ENCODE assay signal across 19 cellular contexts in genomic region chr3:194200422-194201060, GRCh38.
DNase-seq lines count a peak whose midpoint lies in the region; ATAC-seq and TF ChIP-seq lines count a peak whose summit lies in the region.
"Had no signal": no experiment of that assay in that cellular context is flagged by ENCODE, and none has a peak within 500 bp of the region (broad histone marks: within the 10 kb centered on the region; RNA-seq: fewer than 3 reads in every experiment).

No MANE protein-coding gene starts in this region.

- no peaks in the 10 kb centered on the region for H4K20me1 ChIP-seq in OCI-LY7 (ENCODE audit: insufficient read depth, low read length)
- H4K20me1 ChIP-seq: BLaER1 had no signal

- H3K36me3 Mint-ChIP-seq in endodermal cell (ENCODE audit: low read depth) (no peaks in the 10 kb centered on the region), nephron (ENCODE audit: low read depth) (peaks cover 3% of the 10 kb centered on the region)
- H3K36me3 Mint-ChIP-seq: CD8-positive, alpha-beta T cell had no signal

- H3K27me3 ChIP-seq in right cardiac atrium (ENCODE audit: control insufficient read depth, insufficient read depth) (no peaks in the 10 kb centered on the region), endodermal cell (ENCODE audit: control insufficient read depth, insufficient read depth, low read length, poor library complexity, severe bottlenecking) (peaks cover 19% of the 10 kb centered on the region), testis (no peaks in the 10 kb centered on the region)

- BruUV-seq in OCI-LY7 (replicated peaks; lab: Mats Ljungman, UMichigan), result no TSS peak

- H3K4me2 ChIP-seq in OCI-LY7 (ENCODE audit: low read length), result no peak overlapping the region
- H3K4me2 ChIP-seq: A549, BLaER1 had no signal

- H3K36me3 ChIP-seq in endodermal cell (ENCODE audit: control insufficient read depth, insufficient read depth, low read length) (no peaks in the 10 kb centered on the region), OCI-LY7 (ENCODE audit: insufficient read depth, low read length) (no peaks in the 10 kb centered on the region), testis (ENCODE audit: low read depth, missing control alignments) (no peaks in the 10 kb centered on the region)
- H3K36me3 ChIP-seq: BLaER1 had no signal

- POLR2A ChIA-PET in OCI-LY7 (lab: Charles Lee), result interaction anchor here (0.6 kb wide), 1 partner anchor 425 kb away, joined by 5 read pairs; no protein-coding TSS in a partner anchor

- no peak overlapping the region for H3K9ac ChIP-seq in endodermal cell (ENCODE audit: extremely low read depth, low read length, poor library complexity, severe bottlenecking)
- H3K9ac ChIP-seq: BLaER1 had no signal

- peak in 1 of 3 donors; percentile 59 for DNase-seq in right cardiac atrium
- no peak for DNase-seq in cardiac septum (ENCODE audit: low spot score)
- no peak for DNase-seq in endodermal cell
- no peak for DNase-seq in EL
- DNase-seq in OCI-LY7 (ENCODE audit: low spot score), result no peak
- no peak for DNase-seq in testis
- DNase-seq: Calu3; CD8-positive, alpha-beta T cell; GOT3; NCI-H1105; NCI-H2081 treated with DMSO at 0.1 percent for 48 hours; NCI-H510A; NCI-H748 treated with DMSO at 0.1 percent for 48 hours; NK-92 treated with Interleukin-12 subunit alpha and Interleukin-12 subunit beta, amount 100 ng/mL, for 24 hours; SIG-M5 had no signal

- H3K4me1 ChIP-seq in right cardiac atrium (ENCODE audit: control insufficient read depth, insufficient read depth, low read length) (peaks cover 2% of the 10 kb centered on the region), endodermal cell (ENCODE audit: control insufficient read depth, insufficient read depth, low read length) (peaks cover 11% of the 10 kb centered on the region), OCI-LY7 (ENCODE audit: insufficient read depth, low read length, poor library complexity, severe bottlenecking) (peaks cover 10% of the 10 kb centered on the region), testis (peaks cover 3% of the 10 kb centered on the region)
- H3K4me1 ChIP-seq: A549, BLaER1 had no signal

- peak overlapping the region; percentile 20 for H3K27ac Mint-ChIP-seq in endodermal cell
- peak overlapping the region; percentile 2 to 70 (median 44) for H3K27ac Mint-ChIP-seq in nephron
- H3K27ac Mint-ChIP-seq: CD8-positive, alpha-beta T cell had no signal

- no peak overlapping the region for H3K27ac ChIP-seq in right cardiac atrium (ENCODE audit: low read length)
- no peak overlapping the region for H3K27ac ChIP-seq in endodermal cell (ENCODE audit: low read depth, low read length)
- H3K27ac ChIP-seq in OCI-LY7 (ENCODE audit: low read depth, low read length, poor library complexity, severe bottlenecking), result no peak overlapping the region
- H3K27ac ChIP-seq in testis, result no peak overlapping the region
- H3K27ac ChIP-seq: A549, BLaER1 had no signal

- H3K9me2 ChIP-seq in OCI-LY7 (ENCODE audit: insufficient read depth, low read length), result no peaks in the 10 kb centered on the region

- H3K79me2 ChIP-seq in OCI-LY7 (ENCODE audit: insufficient read depth, low read depth, low read length), result no peaks in the 10 kb centered on the region

- peaks cover 38% of the 10 kb centered on the region for H3K4me1 Mint-ChIP-seq in endodermal cell
- peaks cover 39% of the 10 kb centered on the region for H3K4me1 Mint-ChIP-seq in nephron

- intact Hi-C loops in right cardiac atrium (cut with DNase I), result no loop called here
- intact Hi-C loops in cardiac septum (cut with DNase I), result no loop called here
- intact Hi-C loops in OCI-LY7 (cut with micrococcal nuclease; ENCODE audit: unreplicated experiment), result no loop called here
- intact Hi-C loops in testis (cut with DNase I; ENCODE audit: low total_unique reads), result loop anchor here (5.0 kb wide), 1 partner anchor 497 kb away; no protein-coding TSS in a partner anchor

- no peak for TF ChIP-seq POLR2A in testis (IDR thresholded peaks at IDR 0.05)

- no peaks in the 10 kb centered on the region for H3K9me3 ChIP-seq in right cardiac atrium (ENCODE audit: control insufficient read depth, low read length)
- H3K9me3 ChIP-seq in endodermal cell (ENCODE audit: control insufficient read depth, low read length), result no peaks in the 10 kb centered on the region
- H3K9me3 ChIP-seq in OCI-LY7 (ENCODE audit: low read length), result no peaks in the 10 kb centered on the region
- no peaks in the 10 kb centered on the region for H3K9me3 ChIP-seq in testis
- H3K9me3 ChIP-seq: A549 had no signal

- WGBS in right cardiac atrium, result 44% methylated on average over 6 of the region's 6 CpGs
- WGBS in endodermal cell (ENCODE audit: insufficient coverage in 1 of 2, insufficient read length in 1 of 2), 2 experiments, result 92 to 94% methylated on average over 6 of the region's 6 CpGs
- WGBS in testis, 2 donors, result 76 to 82% methylated on average over 6 of the region's 6 CpGs

- H3K4me3 ChIP-seq in right cardiac atrium (ENCODE audit: low read length) (no peak overlapping the region), endodermal cell (ENCODE audit: low read length) (no peak overlapping the region), OCI-LY7 (ENCODE audit: low read depth, low read length, poor library complexity, severe bottlenecking) (no peak overlapping the region), testis (no peak overlapping the region)
- H3K4me3 ChIP-seq: A549, BLaER1, GM12878 had no signal

- peak; percentile 22 to 40 for ATAC-seq in right cardiac atrium
- ATAC-seq: A549; CD8-positive, alpha-beta T cell; GM12878 had no signal

- no peaks in the 10 kb centered on the region for H3K9me3 Mint-ChIP-seq in endodermal cell
- no peaks in the 10 kb centered on the region for H3K9me3 Mint-ChIP-seq in nephron
- H3K9me3 Mint-ChIP-seq: CD8-positive, alpha-beta T cell had no signal

- CTCF ChIA-PET in OCI-LY7 (lab: Charles Lee; ENCODE audit: unreplicated experiment), result no interaction called here

- H3K4me3 Mint-ChIP-seq in endodermal cell (no peak overlapping the region), nephron (peak overlapping the region in 1 of 3 experiments; percentile 11)
- H3K4me3 Mint-ChIP-seq: CD8-positive, alpha-beta T cell had no signal

- no peak for TF ChIP-seq CTCF in endodermal cell (conservative IDR thresholded peaks at IDR 0.05)
- TF ChIP-seq CTCF in nephron (IDR thresholded peaks at IDR 0.05; ENCODE audit: unreplicated experiment in 3 of 3), result no peak
- no peak for TF ChIP-seq CTCF in OCI-LY7 (conservative IDR thresholded peaks at IDR 0.05; ENCODE audit: low read length)
- TF ChIP-seq CTCF in testis (IDR thresholded peaks at IDR 0.05), result no peak

- H2AFZ ChIP-seq in OCI-LY7 (ENCODE audit: low read length), result no peak overlapping the region

- peaks cover 13% of the 10 kb centered on the region for H3K27me3 Mint-ChIP-seq in endodermal cell (ENCODE audit: insufficient read depth)
- peaks cover 62% of the 10 kb centered on the region for H3K27me3 Mint-ChIP-seq in nephron (ENCODE audit: low read depth)
